Comparison of ENCODE assay signal across 1 cellular context in the genomic region with DNA sequence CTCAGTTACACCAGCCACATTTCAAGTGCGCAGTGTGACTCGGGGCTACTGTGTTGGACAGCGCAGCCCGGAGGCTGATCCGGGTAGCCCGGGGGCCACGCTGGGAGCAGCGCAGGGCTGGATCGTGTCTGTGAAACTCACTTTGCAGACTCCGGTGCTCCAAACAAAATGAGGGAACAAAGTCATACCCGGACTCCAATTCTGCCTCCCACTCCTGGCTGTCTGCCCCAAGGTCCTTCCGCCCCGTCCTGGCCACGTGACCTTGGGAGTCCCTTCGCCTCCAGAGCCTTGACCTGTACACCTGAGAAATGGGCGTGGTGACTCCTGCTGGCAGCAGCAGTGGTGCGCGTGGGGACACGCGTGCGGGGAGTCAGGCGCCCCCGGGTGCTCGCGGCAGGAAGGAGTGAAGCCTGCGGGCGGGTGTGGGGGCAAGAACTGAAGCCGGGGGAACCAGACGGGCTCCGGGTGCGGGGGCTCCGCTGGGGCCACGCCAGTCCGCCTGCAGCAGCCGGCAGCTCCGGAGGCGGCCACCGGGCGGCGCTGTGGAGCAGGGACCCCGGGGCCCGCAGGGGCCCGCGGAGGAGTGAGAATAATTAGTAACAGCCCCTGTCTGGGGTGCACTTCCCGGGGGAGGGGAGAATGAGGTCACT.
TF ChIP-seq lines count a peak whose summit lies in the region.

No MANE protein-coding gene starts in this region.

TF ChIP-seq in K562, 482 proteins besides CTCF, POLR2A, EP300 and RAD21 (continued from another document and continues in another):
- TF ChIP-seq CTCFL (IDR thresholded peaks at IDR 0.05; ENCODE audit: borderline replicate concordance, insufficient read depth, low read depth, low read length, poor library complexity, severe bottlenecking) (peak; percentile 17), EP400 (IDR thresholded peaks at IDR 0.05) (no peak), FOXP1 (CRISPR knock-in tag; IDR thresholded peaks at IDR 0.05) (0 out of 2 replicates have a peak, but pooled peaks have one; percentile 37), POU5F1 (IDR thresholded peaks at IDR 0.05; ENCODE audit: borderline replicate concordance, low read depth, low read length, partially characterized antibody) (no peak), HSF4 (CRISPR knock-in tag; IDR thresholded peaks at IDR 0.05; ENCODE audit: borderline replicate concordance) (no peak), BCOR (IDR thresholded peaks at IDR 0.05) (peak; percentile 87; the same call in 1 of the 2 replicates), MAX (CRISPR knock-in tag; IDR thresholded peaks at IDR 0.05) (peak; percentile 56; the same call in 1 of the 2 replicates), ZNF197 (CRISPR knock-in tag; IDR thresholded peaks at IDR 0.05; ENCODE audit: low read depth) (no peak), SMC3 (conservative IDR thresholded peaks at IDR 0.05; ENCODE audit: insufficient read depth, low read depth, low read length) (peak; percentile 55), TFE3 (CRISPR knock-in tag; IDR thresholded peaks at IDR 0.05) (peak; percentile 35; the same call in 1 of the 2 replicates), ZNF584 (CRISPR knock-in tag; IDR thresholded peaks at IDR 0.05; ENCODE audit: low read depth) (no peak), RBFOX2 (IDR thresholded peaks at IDR 0.05; ENCODE audit: low read depth, low read length) (0 out of 2 replicates have a peak, but pooled peaks have one; percentile 12), ZBTB7A (IDR thresholded peaks at IDR 0.05; ENCODE audit: borderline replicate concordance, control insufficient read depth, low read depth, low read length) (peak; percentile 96), SAFB (IDR thresholded peaks at IDR 0.05; ENCODE audit: borderline replicate concordance, low read depth, low read length) (peak; percentile 76), NRF1 (conservative IDR thresholded peaks at IDR 0.05 in 1 of 2, IDR thresholded peaks at IDR 0.05 in 1 of 2) (peak; percentile 43 to 55; a peak in 3 of 4 replicates), CTBP1 (IDR thresholded peaks at IDR 0.05; ENCODE audit: borderline replicate concordance) (peak; percentile 36; the same call in 1 of the 2 replicates), ZNF644 (tag; IDR thresholded peaks at IDR 0.05; ENCODE audit: low read depth) (no peak), HDAC2 (IDR thresholded peaks at IDR 0.05) (0 out of 2 replicates have a peak, but pooled peaks have one; percentile 33), E4F1 (CRISPR knock-in tag; IDR thresholded peaks at IDR 0.05; ENCODE audit: borderline replicate concordance) (no peak), CXXC5 (CRISPR knock-in tag; IDR thresholded peaks at IDR 0.05) (peak; percentile 24; the same call in 1 of the 2 replicates), ESRRA (IDR thresholded peaks at IDR 0.05; ENCODE audit: borderline replicate concordance, low read depth) (peak; percentile 95), KDM1A (IDR thresholded peaks at IDR 0.05) (0 out of 4 replicates have a peak, but pooled peaks of 1 of the 2 experiments have one; percentile 35), USF1 (CRISPR knock-in tag; IDR thresholded peaks at IDR 0.05) (peak; percentile 81), RAD51 (IDR thresholded peaks at IDR 0.05; ENCODE audit: borderline replicate concordance, low read depth) (peak; percentile 80), NFIC (IDR thresholded peaks at IDR 0.05) (no peak), ADNP (tag; IDR thresholded peaks at IDR 0.05) (peak; percentile 70; the same call in 1 of the 2 replicates), STAG1 (CRISPR knock-in tag; IDR thresholded peaks at IDR 0.05; ENCODE audit: borderline replicate concordance) (0 out of 2 replicates have a peak, but pooled peaks have one; percentile 21), POLR2G (IDR thresholded peaks at IDR 0.05; ENCODE audit: low read depth, low read length) (0 out of 2 replicates have a peak, but pooled peaks have one; percentile 13), ZNF75A (CRISPR knock-in tag; IDR thresholded peaks at IDR 0.05) (no peak), NR1H2 (CRISPR knock-in tag; IDR thresholded peaks at IDR 0.05) (no peak), ZEB2 (IDR thresholded peaks at IDR 0.05) (0 out of 2 replicates have a peak, but pooled peaks have one; percentile 35), L3MBTL2 (IDR thresholded peaks at IDR 0.05) (peak; percentile 33; the same call in 1 of the 2 replicates), NFATC3 (IDR thresholded peaks at IDR 0.05) (no peak), HDAC1 (IDR thresholded peaks at IDR 0.05) (peak in 1 of 2 experiments; percentile 61; a peak in 2 of 4 replicates), USF2 (CRISPR knock-in tag; IDR thresholded peaks at IDR 0.05) (peak; percentile 83)
- TF ChIP-seq, protein P1, sequence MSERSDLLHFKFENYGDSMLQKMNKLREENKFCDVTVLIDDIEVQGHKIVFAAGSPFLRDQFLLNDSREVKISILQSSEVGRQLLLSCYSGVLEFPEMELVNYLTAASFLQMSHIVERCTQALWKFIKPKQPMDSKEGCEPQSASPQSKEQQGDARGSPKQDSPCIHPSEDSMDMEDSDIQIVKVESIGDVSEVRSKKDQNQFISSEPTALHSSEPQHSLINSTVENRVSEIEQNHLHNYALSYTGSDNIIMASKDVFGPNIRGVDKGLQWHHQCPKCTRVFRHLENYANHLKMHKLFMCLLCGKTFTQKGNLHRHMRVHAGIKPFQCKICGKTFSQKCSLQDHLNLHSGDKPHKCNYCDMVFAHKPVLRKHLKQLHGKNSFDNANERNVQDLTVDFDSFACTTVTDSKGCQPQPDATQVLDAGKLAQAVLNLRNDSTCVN (CRISPR knock-in tag; IDR thresholded peaks at IDR 0.05), result no peak
- TF ChIP-seq, protein P2, sequence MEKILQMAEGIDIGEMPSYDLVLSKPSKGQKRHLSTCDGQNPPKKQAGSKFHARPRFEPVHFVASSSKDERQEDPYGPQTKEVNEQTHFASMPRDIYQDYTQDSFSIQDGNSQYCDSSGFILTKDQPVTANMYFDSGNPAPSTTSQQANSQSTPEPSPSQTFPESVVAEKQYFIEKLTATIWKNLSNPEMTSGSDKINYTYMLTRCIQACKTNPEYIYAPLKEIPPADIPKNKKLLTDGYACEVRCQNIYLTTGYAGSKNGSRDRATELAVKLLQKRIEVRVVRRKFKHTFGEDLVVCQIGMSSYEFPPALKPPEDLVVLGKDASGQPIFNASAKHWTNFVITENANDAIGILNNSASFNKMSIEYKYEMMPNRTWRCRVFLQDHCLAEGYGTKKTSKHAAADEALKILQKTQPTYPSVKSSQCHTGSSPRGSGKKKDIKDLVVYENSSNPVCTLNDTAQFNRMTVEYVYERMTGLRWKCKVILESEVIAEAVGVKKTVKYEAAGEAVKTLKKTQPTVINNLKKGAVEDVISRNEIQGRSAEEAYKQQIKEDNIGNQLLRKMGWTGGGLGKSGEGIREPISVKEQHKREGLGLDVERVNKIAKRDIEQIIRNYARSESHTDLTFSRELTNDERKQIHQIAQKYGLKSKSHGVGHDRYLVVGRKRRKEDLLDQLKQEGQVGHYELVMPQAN (IDR thresholded peaks at IDR 0.05; ENCODE audit: borderline replicate concordance), result peak; percentile 54; the same call in 1 of the 2 replicates
- TF ChIP-seq, protein P3, sequence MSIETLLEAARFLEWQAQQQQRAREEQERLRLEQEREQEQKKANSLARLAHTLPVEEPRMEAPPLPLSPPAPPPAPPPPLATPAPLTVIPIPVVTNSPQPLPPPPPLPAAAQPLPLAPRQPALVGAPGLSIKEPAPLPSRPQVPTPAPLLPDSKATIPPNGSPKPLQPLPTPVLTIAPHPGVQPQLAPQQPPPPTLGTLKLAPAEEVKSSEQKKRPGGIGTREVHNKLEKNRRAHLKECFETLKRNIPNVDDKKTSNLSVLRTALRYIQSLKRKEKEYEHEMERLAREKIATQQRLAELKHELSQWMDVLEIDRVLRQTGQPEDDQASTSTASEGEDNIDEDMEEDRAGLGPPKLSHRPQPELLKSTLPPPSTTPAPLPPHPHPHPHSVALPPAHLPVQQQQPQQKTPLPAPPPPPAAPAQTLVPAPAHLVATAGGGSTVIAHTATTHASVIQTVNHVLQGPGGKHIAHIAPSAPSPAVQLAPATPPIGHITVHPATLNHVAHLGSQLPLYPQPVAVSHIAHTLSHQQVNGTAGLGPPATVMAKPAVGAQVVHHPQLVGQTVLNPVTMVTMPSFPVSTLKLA (conservative IDR thresholded peaks at IDR 0.05), result peak; percentile 38 to 73; a peak in 3 of 4 replicates
- TF ChIP-seq, protein P4, sequence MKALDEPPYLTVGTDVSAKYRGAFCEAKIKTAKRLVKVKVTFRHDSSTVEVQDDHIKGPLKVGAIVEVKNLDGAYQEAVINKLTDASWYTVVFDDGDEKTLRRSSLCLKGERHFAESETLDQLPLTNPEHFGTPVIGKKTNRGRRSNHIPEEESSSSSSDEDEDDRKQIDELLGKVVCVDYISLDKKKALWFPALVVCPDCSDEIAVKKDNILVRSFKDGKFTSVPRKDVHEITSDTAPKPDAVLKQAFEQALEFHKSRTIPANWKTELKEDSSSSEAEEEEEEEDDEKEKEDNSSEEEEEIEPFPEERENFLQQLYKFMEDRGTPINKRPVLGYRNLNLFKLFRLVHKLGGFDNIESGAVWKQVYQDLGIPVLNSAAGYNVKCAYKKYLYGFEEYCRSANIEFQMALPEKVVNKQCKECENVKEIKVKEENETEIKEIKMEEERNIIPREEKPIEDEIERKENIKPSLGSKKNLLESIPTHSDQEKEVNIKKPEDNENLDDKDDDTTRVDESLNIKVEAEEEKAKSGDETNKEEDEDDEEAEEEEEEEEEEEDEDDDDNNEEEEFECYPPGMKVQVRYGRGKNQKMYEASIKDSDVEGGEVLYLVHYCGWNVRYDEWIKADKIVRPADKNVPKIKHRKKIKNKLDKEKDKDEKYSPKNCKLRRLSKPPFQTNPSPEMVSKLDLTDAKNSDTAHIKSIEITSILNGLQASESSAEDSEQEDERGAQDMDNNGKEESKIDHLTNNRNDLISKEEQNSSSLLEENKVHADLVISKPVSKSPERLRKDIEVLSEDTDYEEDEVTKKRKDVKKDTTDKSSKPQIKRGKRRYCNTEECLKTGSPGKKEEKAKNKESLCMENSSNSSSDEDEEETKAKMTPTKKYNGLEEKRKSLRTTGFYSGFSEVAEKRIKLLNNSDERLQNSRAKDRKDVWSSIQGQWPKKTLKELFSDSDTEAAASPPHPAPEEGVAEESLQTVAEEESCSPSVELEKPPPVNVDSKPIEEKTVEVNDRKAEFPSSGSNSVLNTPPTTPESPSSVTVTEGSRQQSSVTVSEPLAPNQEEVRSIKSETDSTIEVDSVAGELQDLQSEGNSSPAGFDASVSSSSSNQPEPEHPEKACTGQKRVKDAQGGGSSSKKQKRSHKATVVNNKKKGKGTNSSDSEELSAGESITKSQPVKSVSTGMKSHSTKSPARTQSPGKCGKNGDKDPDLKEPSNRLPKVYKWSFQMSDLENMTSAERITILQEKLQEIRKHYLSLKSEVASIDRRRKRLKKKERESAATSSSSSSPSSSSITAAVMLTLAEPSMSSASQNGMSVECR (CRISPR knock-in tag; IDR thresholded peaks at IDR 0.05), result 0 out of 2 replicates have a peak, but pooled peaks have one; percentile 22
